In genomic region chr9:123380852-123381705, GRCh38 we compare ENCODE assay signal across 29 cellular contexts. TPM values are rescaled to one million over a fixed set of nuclear protein-coding genes. Genes with fewer than 3 reads are reported as not detected.
"Had no signal": no experiment of that assay in that cellular context is flagged by ENCODE, and none has a peak within 500 bp of the region (broad histone marks: within the 10 kb centered on the region; RNA-seq: fewer than 3 reads in every experiment).

No MANE protein-coding gene starts in this region.

- ATAC-seq: activated CD8-positive, alpha-beta memory T cell treated with anti-CD3 and anti-CD28 coated beads, Interleukin-2, amount 10 ng/mL, durations not matched to agents 7 days and 5 days; activated naive CD4-positive, alpha-beta T cell treated with anti-CD3 and anti-CD28 coated beads, Interleukin-2, amount 50 U/mL, for 72 hours; activated naive CD8-positive, alpha-beta T cell treated with anti-CD3 and anti-CD28 coated beads, Interleukin-2, amount 50 U/mL, for 24 hours; K562; Panc1; T-helper 17 cell had no signal

- H3K36me3 Mint-ChIP-seq: activated CD8-positive, alpha-beta memory T cell treated with anti-CD3 and anti-CD28 coated beads, Interleukin-2, amount 10 ng/mL, durations not matched to agents 7 days and 5 days; activated naive CD4-positive, alpha-beta T cell treated with anti-CD3 and anti-CD28 coated beads, Interleukin-2, amount 50 U/mL, for 72 hours had no signal

- H3K4me3 Mint-ChIP-seq: activated B cell treated with CpG ODN at 0.5 μM for 24 hours; activated CD4-positive, alpha-beta T cell treated with anti-CD3 and anti-CD28 coated beads, Interleukin-2, amount 10 ng/mL, durations not matched to agents 24 days and 14 days; activated CD8-positive, alpha-beta memory T cell treated with anti-CD3 and anti-CD28 coated beads, Interleukin-2, amount 10 ng/mL, durations not matched to agents 7 days and 5 days; activated naive CD8-positive, alpha-beta T cell treated with anti-CD3 and anti-CD28 coated beads, Interleukin-2, amount 50 U/mL, for 24 hours; activated T-cell treated with anti-CD3 and anti-CD28 coated beads, Interleukin-2, amount 50 U/mL, for 24 hours; activated T-helper 1 cell treated with anti-CD3 and anti-CD28 coated beads, Interleukin-12 subunit alpha, Interleukin-12 subunit beta, Interleukin-2, Interleukin-4 antibody, amounts not matched to agents 30 ng/mL and 10 ng/mL and 1 ng/mL, durations not matched to agents 14 hours and 24 hours and 36 hours; T-helper 17 cell had no signal

- H3K9me3 ChIP-seq: ascending aorta had no signal

- H3K4me3 ChIP-seq: ascending aorta, K562 had no signal

- DNase-seq: activated B cell treated with CpG ODN at 0.5 μM for 24 hours; activated CD4-positive, alpha-beta T cell treated with anti-CD3 and anti-CD28 coated beads for 1 hour; activated CD4-positive, alpha-beta T cell treated with anti-CD3 and anti-CD28 coated beads, Interleukin-2, amount 10 ng/mL, durations not matched to agents 24 days and 14 days; activated CD4-positive, alpha-beta T cell treated with anti-CD3 and anti-CD28 coated beads, Interleukin-2, amount 50 U/mL, for 48 hours; activated CD8-positive, alpha-beta memory T cell treated with anti-CD3 and anti-CD28 coated beads, Interleukin-2, amount 10 ng/mL, durations not matched to agents 7 days and 5 days; activated effector memory CD4-positive, alpha-beta T cell treated with Interleukin-2 at 50 U/mL for 16 hours; activated naive CD4-positive, alpha-beta T cell; activated naive CD8-positive, alpha-beta T cell treated with anti-CD3 and anti-CD28 coated beads, Interleukin-2, amount 50 U/mL, for 24 hours; activated T-cell treated with anti-CD3 and anti-CD28 coated beads, Interleukin-2, amount 50 U/mL, for 24 hours; amniotic stem cell; Karpas-422; MM.1S; NCI-H1105; NCI-H1436; NCI-H187; NCI-H2081; NCI-H510A treated with DMSO at 0.1 percent for 48 hours; NCI-H69; NK-92 treated with Interleukin-12 subunit alpha and Interleukin-12 subunit beta, amount 100 ng/mL, for 24 hours; OCI-M1; RPMI8226; SHP77 treated with DMSO at 0.1 percent for 48 hours; T-helper 17 cell; T-helper 9 cell had no signal

- H3K9me3 Mint-ChIP-seq: activated B cell treated with CpG ODN at 0.5 μM for 24 hours; activated CD4-positive, alpha-beta T cell treated with anti-CD3 and anti-CD28 coated beads, Interleukin-2, amount 10 ng/mL, durations not matched to agents 24 days and 14 days; activated naive CD4-positive, alpha-beta T cell treated with anti-CD3 and anti-CD28 coated beads, Interleukin-2, amount 50 U/mL, for 72 hours; activated naive CD8-positive, alpha-beta T cell treated with anti-CD3 and anti-CD28 coated beads, Interleukin-2, amount 50 U/mL, for 24 hours; activated T-cell treated with anti-CD3 and anti-CD28 coated beads, Interleukin-2, amount 50 U/mL, for 24 hours; activated T-helper 1 cell treated with anti-CD3 and anti-CD28 coated beads, Interleukin-12 subunit alpha, Interleukin-12 subunit beta, Interleukin-2, Interleukin-4 antibody, amounts not matched to agents 30 ng/mL and 10 ng/mL and 1 ng/mL, durations not matched to agents 14 hours and 24 hours and 36 hours had no signal

- H3K27ac Mint-ChIP-seq: activated B cell treated with CpG ODN at 0.5 μM for 24 hours; activated CD4-positive, alpha-beta T cell treated with anti-CD3 and anti-CD28 coated beads, Interleukin-2, amount 10 ng/mL, durations not matched to agents 24 days and 14 days; activated CD8-positive, alpha-beta memory T cell treated with anti-CD3 and anti-CD28 coated beads, Interleukin-2, amount 10 ng/mL, durations not matched to agents 7 days and 5 days; activated naive CD4-positive, alpha-beta T cell treated with anti-CD3 and anti-CD28 coated beads, Interleukin-2, amount 50 U/mL, for 72 hours; activated naive CD8-positive, alpha-beta T cell treated with anti-CD3 and anti-CD28 coated beads, Interleukin-2, amount 50 U/mL, for 24 hours; activated T-cell treated with anti-CD3 and anti-CD28 coated beads, Interleukin-2, amount 50 U/mL, for 24 hours; activated T-helper 1 cell treated with anti-CD3 and anti-CD28 coated beads, Interleukin-12 subunit alpha, Interleukin-12 subunit beta, Interleukin-2, Interleukin-4 antibody, amounts not matched to agents 30 ng/mL and 10 ng/mL and 1 ng/mL, durations not matched to agents 14 hours and 24 hours and 36 hours; T-helper 17 cell had no signal

- H3K27ac ChIP-seq: ascending aorta had no signal

- H3K27me3 ChIP-seq: ascending aorta had no signal

- H3K4me1 Mint-ChIP-seq: activated B cell treated with CpG ODN at 0.5 μM for 24 hours; activated CD4-positive, alpha-beta T cell treated with anti-CD3 and anti-CD28 coated beads, Interleukin-2, amount 10 ng/mL, durations not matched to agents 24 days and 14 days; activated CD8-positive, alpha-beta memory T cell treated with anti-CD3 and anti-CD28 coated beads, Interleukin-2, amount 10 ng/mL, durations not matched to agents 7 days and 5 days; activated naive CD8-positive, alpha-beta T cell treated with anti-CD3 and anti-CD28 coated beads, Interleukin-2, amount 50 U/mL, for 24 hours had no signal

- H3K27me3 Mint-ChIP-seq: activated B cell treated with CpG ODN at 0.5 μM for 24 hours had no signal

- H3K4me1 ChIP-seq: ascending aorta had no signal

RNA-seq across cellular contexts. Expression of gene CRB2, which starts 25.1 kb away (rescaled TPM):
- total RNA-seq: activated CD4-positive, alpha-beta T cell treated with anti-CD3 and anti-CD28 coated beads, Interleukin-2, amount 10 ng/mL, durations not matched to agents 24 days and 14 days; activated CD8-positive, alpha-beta memory T cell treated with anti-CD3 and anti-CD28 coated beads, Interleukin-2, amount 10 ng/mL, durations not matched to agents 7 days and 5 days; activated T-helper 1 cell treated with anti-CD3 and anti-CD28 coated beads, Interleukin-12 subunit alpha, Interleukin-12 subunit beta, Interleukin-2, Interleukin-4 antibody, amounts not matched to agents 30 ng/mL and 10 ng/mL and 1 ng/mL, durations not matched to agents 14 hours and 24 hours and 36 hours; ascending aorta; T-helper 17 cell had no signal
